8 cellular contexts compared by ENCODE assay signal in the genomic region with DNA sequence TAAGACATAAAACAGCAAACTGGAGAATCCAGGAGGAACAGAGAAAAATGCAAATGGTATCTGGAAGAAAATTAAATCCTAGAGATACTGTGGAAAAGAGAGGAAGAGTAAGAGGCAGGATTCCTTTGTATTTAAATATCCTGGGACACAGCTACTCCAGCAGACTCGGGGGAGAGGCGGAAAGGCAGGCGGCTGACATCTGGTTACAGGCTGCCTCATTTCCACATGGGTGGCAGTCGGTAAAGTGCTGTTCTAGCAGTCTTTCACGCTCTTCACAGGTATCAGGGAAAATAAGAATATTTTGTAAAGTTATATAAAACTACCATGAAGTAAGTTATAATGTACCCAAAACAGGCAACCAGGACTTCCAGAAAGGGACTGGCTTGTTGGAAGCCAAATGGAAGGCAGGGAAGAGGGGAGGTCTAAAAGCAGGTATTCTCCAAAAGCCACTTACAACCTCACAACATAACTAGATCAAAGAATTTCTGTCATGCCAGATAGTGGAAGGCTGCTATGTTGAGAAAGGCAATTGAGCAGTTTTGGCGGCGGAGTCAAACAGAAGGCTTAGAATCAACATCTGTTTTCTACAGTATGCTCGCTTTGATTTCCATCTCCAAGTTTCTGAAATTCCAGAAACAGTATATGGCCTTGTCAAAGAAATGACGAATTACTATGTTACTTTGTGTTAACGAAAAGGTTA. TPM values are rescaled to one million over a fixed set of nuclear protein-coding genes. Genes with fewer than 3 reads are reported as not detected.
A peak's percentile ranks its signal among the peaks of the same experiment; 100 is the strongest.
DNase-seq lines count a peak whose midpoint lies in the region; ATAC-seq and TF ChIP-seq lines count a peak whose summit lies in the region.

No MANE protein-coding gene starts in this region.

- DNase-seq in cardiac muscle cell (ENCODE audit: low read depth in 1 of 2, low spot score in 1 of 2) (peak in 1 of 2 donors; percentile 3), cardiac septum (ENCODE audit: low spot score) (no peak), colonic mucosa (no peak), uterus (no peak), ecto neural progenitor cell (ENCODE audit: low spot score) (no peak), NCI-H1105 treated with DMSO at 0.1 percent for 48 hours (lab: John Stamatoyannopoulos, UW) (no peak)

- H3K27ac ChIP-seq in cardiac muscle cell, result no peak overlapping the region
- no peak overlapping the region for H3K27ac ChIP-seq in colonic mucosa
- peak overlapping the region in 1 of 2 donors; percentile 64 for H3K27ac ChIP-seq in uterus

- H3K4me1 ChIP-seq in cardiac muscle cell (ENCODE audit: low read depth) (peaks cover 7% of the 10 kb centered on the region), colonic mucosa (no peaks in the 10 kb centered on the region), mononuclear cell (ENCODE audit: insufficient read depth, low read length) (peaks cover 17% of the 10 kb centered on the region), uterus (no peaks in the 10 kb centered on the region)

- TF ChIP-seq CTCF in cardiac muscle cell (IDR thresholded peaks at IDR 0.05; ENCODE audit: low read depth, low read length) (no peak), colonic mucosa (IDR thresholded peaks at IDR 0.05) (no peak), uterus (IDR thresholded peaks at IDR 0.05) (no peak)

- no peak for TF ChIP-seq POLR2A in uterus (IDR thresholded peaks at IDR 0.05)

- peaks cover 18% of the 10 kb centered on the region for H3K27me3 ChIP-seq in cardiac muscle cell
- no peaks in the 10 kb centered on the region for H3K27me3 ChIP-seq in colonic mucosa
- peaks cover 19% of the 10 kb centered on the region for H3K27me3 ChIP-seq in mononuclear cell (ENCODE audit: insufficient read depth, low read length)
- H3K27me3 ChIP-seq in uterus, result no peaks in the 10 kb centered on the region

- H3K4me3 ChIP-seq in cardiac muscle cell (peak overlapping the region; percentile 50), colonic mucosa (peak overlapping the region; percentile 75), mononuclear cell (ENCODE audit: low read length) (peak overlapping the region; percentile 73), uterus (peak overlapping the region; percentile 45 to 77)

- no peak overlapping the region for H3K9ac ChIP-seq in colonic mucosa (ENCODE audit: low read depth in 2 of 2, low read length in 2 of 2)

- ATAC-seq in HG03565 (IDR thresholded peaks at IDR 0.05; ENCODE audit: unreplicated experiment), result no peak

- intact Hi-C loops in cardiac septum (cut with DNase I) (loop anchor here (5.0 kb wide), 2 partner anchors 53 to 288 kb away; a partner anchor contains a TSS), colonic mucosa (cut with DNase I) (no loop called here), uterus (cut with DNase I; ENCODE audit: low total_unique reads) (no loop called here)

- H3K9me3 ChIP-seq in cardiac muscle cell (ENCODE audit: low read depth) (no peaks in the 10 kb centered on the region), colonic mucosa (no peaks in the 10 kb centered on the region), mononuclear cell (ENCODE audit: low read depth, low read length) (no peaks in the 10 kb centered on the region), uterus (no peaks in the 10 kb centered on the region)

- H3K36me3 ChIP-seq in cardiac muscle cell, result no peaks in the 10 kb centered on the region
- no peaks in the 10 kb centered on the region for H3K36me3 ChIP-seq in colonic mucosa
- H3K36me3 ChIP-seq in uterus, result no peaks in the 10 kb centered on the region

RNA-seq across cellular contexts. Expression of a gene that starts 1.3 kb away (rescaled TPM):
- total RNA-seq in cardiac muscle cell (10.5 and 14.0 TPM in 2 replicates), cardiac septum (1.5 TPM), colonic mucosa (1 to 10 TPM; 3.6 to 5.7 TPM), mononuclear cell (3.4 TPM), uterus (1 to 10 TPM in 3 of 4 donors, under 1 TPM in 1; 0.59 to 8.4 (median 3.3) TPM)
- 4.1 and 5.4 TPM in 2 replicates for polyA plus RNA-seq in cardiac muscle cell

RNA-seq across cellular contexts. Expression of a gene that starts 53.0 kb away (rescaled TPM):
- total RNA-seq in cardiac muscle cell (34.0 and 43.8 TPM in 2 replicates), cardiac septum (6.6 TPM), colonic mucosa (100 to 1,000 TPM in 1 of 2 donors, 10 to 100 TPM in 1; 34.0 to 248 TPM), mononuclear cell (7.9 TPM), uterus (10 to 100 TPM; 17.7 to 80.3 (median 46.2) TPM)
- 23.3 and 31.8 TPM in 2 replicates for polyA plus RNA-seq in cardiac muscle cell
